Comparison of ENCODE assay signal across 8 cellular contexts in the genomic region with DNA sequence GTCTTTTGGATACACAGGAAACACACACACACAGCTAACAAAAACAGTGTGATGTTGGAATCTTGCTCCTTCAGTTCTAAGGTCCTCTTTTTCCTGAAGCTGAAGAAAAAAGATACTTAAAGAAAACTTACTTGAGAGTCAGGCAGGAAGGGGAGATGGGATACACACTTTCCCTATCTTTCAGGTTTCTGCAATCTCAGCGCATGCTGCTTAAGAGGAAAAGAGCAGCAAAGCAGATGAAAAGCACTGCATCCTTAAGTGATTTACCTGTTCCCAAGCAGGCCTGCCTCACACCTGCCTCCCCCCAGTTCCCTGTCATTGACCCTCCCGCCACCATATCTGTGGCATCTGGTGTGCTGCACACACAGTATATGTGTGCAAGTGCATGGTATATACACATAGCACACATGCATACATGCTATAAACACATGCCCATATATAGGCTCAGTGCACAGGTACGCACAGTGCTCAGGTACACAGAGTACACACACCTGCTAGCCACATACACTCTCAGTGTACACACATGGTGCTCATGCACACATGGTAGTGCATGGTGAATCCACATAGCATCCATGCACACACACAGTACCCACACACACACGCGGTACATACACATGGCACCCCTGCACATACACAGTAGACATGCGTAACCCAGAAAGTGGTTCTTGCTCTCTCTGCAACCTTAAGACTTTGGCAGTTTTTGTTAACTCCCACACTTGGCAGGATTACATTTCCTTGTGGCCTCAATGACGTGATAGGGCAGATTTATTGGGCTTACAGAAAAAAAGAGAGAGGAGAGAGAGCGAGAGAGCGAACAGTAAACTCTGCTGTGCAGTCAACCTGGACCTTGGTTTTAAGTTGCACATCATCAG.
DNase-seq lines count a peak whose midpoint lies in the region; ATAC-seq and TF ChIP-seq lines count a peak whose summit lies in the region.

No MANE protein-coding gene starts in this region.

- ATAC-seq in HG03280 (IDR thresholded peaks at IDR 0.05; ENCODE audit: unreplicated experiment): peak; percentile 16
- peak; percentile 60 to 63 for ATAC-seq in right cardiac atrium
- ATAC-seq in stimulated activated naive CD8-positive, alpha-beta T cell treated with anti-CD3 and anti-CD28 coated beads, Interleukin-15, Interleukin-2, amounts not matched to agents 100 U/mL and 50 U/mL, for 24 hours: peak; percentile 19
- ATAC-seq in HG03439 (IDR thresholded peaks at IDR 0.05; ENCODE audit: unreplicated experiment): no peak

- peak; percentile 57 for DNase-seq in activated CD8-positive, alpha-beta memory T cell treated with anti-CD3 and anti-CD28 coated beads, Interleukin-2, amount 50 U/mL, for 48 hours
- peak in 1 of 3 donors; percentile 45 for DNase-seq in right cardiac atrium
- peak; percentile 8 for DNase-seq in stimulated activated naive CD8-positive, alpha-beta T cell treated with anti-CD3 and anti-CD28 coated beads, Interleukin-15, Interleukin-2, amounts not matched to agents 100 U/mL and 50 U/mL, for 24 hours
- DNase-seq in SHP77 treated with DMSO at 0.1 percent for 48 hours (lab: John Stamatoyannopoulos, UW): no peak
- DNase-seq in foreskin melanocyte: no peak

- no peak for TF ChIP-seq CTCF in GM12875 (IDR thresholded peaks at IDR 0.05; ENCODE audit: borderline replicate concordance, insufficient read depth, low read depth, low read length)

- H3K27me3 ChIP-seq in right cardiac atrium (ENCODE audit: control insufficient read depth, insufficient read depth): no peaks in the 10 kb centered on the region

- peaks cover 18% of the 10 kb centered on the region for H3K4me1 ChIP-seq in right cardiac atrium (ENCODE audit: control insufficient read depth, insufficient read depth, low read length)

- H3K27ac ChIP-seq in right cardiac atrium (ENCODE audit: low read length): peak overlapping the region; percentile 84

- no peaks in the 10 kb centered on the region for H3K9me3 ChIP-seq in right cardiac atrium (ENCODE audit: control insufficient read depth, low read length)

- intact Hi-C loops in right cardiac atrium (cut with DNase I): loop anchor here in 1 of 4 donors (5.0 kb wide), 1 partner anchor 34 kb away; no protein-coding TSS in a partner anchor

- WGBS in right cardiac atrium: 43% methylated on average over 9 of the region's 9 CpGs

- H3K4me3 ChIP-seq in GM12875 (ENCODE audit: low read depth, low read length) (peak overlapping the region; percentile 2), right cardiac atrium (ENCODE audit: low read length) (no peak overlapping the region)

Comparison
In these comparisons a context has a peak if more than half of its experiments do, and no peak if none do; other contexts are left out.
1. DNase-seq: peak in activated CD8-positive, alpha-beta memory T cell treated with anti-CD3 and anti-CD28 coated beads, Interleukin-2, amount 50 U/mL, for 48 hours (single experiment) and stimulated activated naive CD8-positive, alpha-beta T cell treated with anti-CD3 and anti-CD28 coated beads, Interleukin-15, Interleukin-2, amounts not matched to agents 100 U/mL and 50 U/mL, for 24 hours (single experiment); none in SHP77 treated with DMSO at 0.1 percent for 48 hours (single experiment) and foreskin melanocyte (single experiment).